Comparison of ENCODE assay signal across 12 cellular contexts in genomic region chr10:57716884-57717283, GRCh38.
DNase-seq lines count a peak whose midpoint lies in the region; ATAC-seq and TF ChIP-seq lines count a peak whose summit lies in the region.
"Had no signal": no experiment of that assay in that cellular context is flagged by ENCODE, and none has a peak within 500 bp of the region (broad histone marks: within the 10 kb centered on the region; RNA-seq: fewer than 3 reads in every experiment).

No MANE protein-coding gene starts in this region.

- WGBS in mammary epithelial cell (ENCODE audit: low coverage, missing lambda C conversion rate) = 47% methylated on average over 2 of the region's 2 CpGs
- no CpG with 5 or more reads among the region's 2 CpGs for WGBS in mesendoderm (ENCODE audit: extremely low coverage, insufficient coverage, low lambda C conversion rate)

- H3K23ac ChIP-seq in mesendoderm (ENCODE audit: low read length) = no peak overlapping the region

- H3K27ac ChIP-seq in mammary epithelial cell (ENCODE audit: insufficient read depth, low read depth, low read length) (no peak overlapping the region), mesendoderm (ENCODE audit: low read depth, low read length) (no peak overlapping the region)
- H3K27ac ChIP-seq: spleen, thoracic aorta had no signal

- no peaks in the 10 kb centered on the region for H3K36me3 Mint-ChIP-seq in Caco-2 (ENCODE audit: insufficient read depth, unreplicated experiment)

- no peak overlapping the region for H4K8ac ChIP-seq in mesendoderm (ENCODE audit: low read depth, low read length)

- H2AFZ ChIP-seq in mammary epithelial cell (ENCODE audit: low read depth, low read length) = no peak overlapping the region

- H3K9me3 ChIP-seq in Caco-2 (no peaks in the 10 kb centered on the region), mammary epithelial cell (replicated peaks; ENCODE audit: insufficient read depth, low read length) (no peaks in the 10 kb centered on the region)
- H3K9me3 ChIP-seq: thoracic aorta had no signal

- H3K79me1 ChIP-seq in mesendoderm (ENCODE audit: low read length) = no peaks in the 10 kb centered on the region

- ATAC-seq in GM19463 (IDR thresholded peaks at IDR 0.05; ENCODE audit: unreplicated experiment) = no peak

- H3K9me3 Mint-ChIP-seq in Caco-2 (ENCODE audit: unreplicated experiment) = no peaks in the 10 kb centered on the region
- H3K9me3 Mint-ChIP-seq: activated CD4-positive, alpha-beta T cell treated with anti-CD3 and anti-CD28 coated beads, Interleukin-2, amount 10 ng/mL, durations not matched to agents 7 days and 5 days had no signal

- H4K20me1 ChIP-seq in mammary epithelial cell (ENCODE audit: insufficient read depth, low read length) = no peaks in the 10 kb centered on the region

- dilution Hi-C loops in mammary epithelial cell (cut with HindIII; ENCODE audit: low sequenced_read_pairs) = no loop called here

- H2BK5ac ChIP-seq in mesendoderm (ENCODE audit: low read length) = no peak overlapping the region

- H2AK5ac ChIP-seq in mesendoderm (ENCODE audit: low read length) = no peak overlapping the region

- no peak overlapping the region for H3K9ac ChIP-seq in mammary epithelial cell (ENCODE audit: insufficient read depth, low read length)
- H3K9ac ChIP-seq in mesendoderm (ENCODE audit: low read length) = no peak overlapping the region

- H3K4me1 ChIP-seq in Caco-2 = no peaks in the 10 kb centered on the region
- H3K4me1 ChIP-seq in mammary epithelial cell (ENCODE audit: insufficient read depth, low read length) = no peaks in the 10 kb centered on the region
- H3K4me1 ChIP-seq in mesendoderm (ENCODE audit: control insufficient read depth, low read depth, low read length) = no peaks in the 10 kb centered on the region
- H3K4me1 ChIP-seq: spleen had no signal

- H3K27me3 ChIP-seq in Caco-2 (replicated peaks; ENCODE audit: control insufficient read depth, insufficient read depth, low read length) = no peaks in the 10 kb centered on the region
- no peaks in the 10 kb centered on the region for H3K27me3 ChIP-seq in mammary epithelial cell (ENCODE audit: insufficient read depth, low read length)
- no peaks in the 10 kb centered on the region for H3K27me3 ChIP-seq in mesendoderm (ENCODE audit: insufficient read depth, low read length, poor library complexity)
- H3K27me3 ChIP-seq: spleen had no signal

- intact Hi-C loops in Caco-2 (cut with micrococcal nuclease; ENCODE audit: unreplicated experiment) (loop anchor here (1.0 kb wide), 4 partner anchors 132 to 435 kb away; no protein-coding TSS in a partner anchor), mammary epithelial cell (cut with micrococcal nuclease) (loop anchor here (1.0 to 5.0 kb wide), 5 partner anchors 60 to 435 kb away; no protein-coding TSS in a partner anchor)

- no peak overlapping the region for H3K27ac Mint-ChIP-seq in Caco-2 (ENCODE audit: unreplicated experiment)
- H3K27ac Mint-ChIP-seq: activated CD4-positive, alpha-beta T cell treated with anti-CD3 and anti-CD28 coated beads, Interleukin-2, amount 10 ng/mL, durations not matched to agents 7 days and 5 days had no signal

- TF ChIP-seq CTCF in Caco-2 (IDR thresholded peaks at IDR 0.05; ENCODE audit: insufficient read depth in 1 of 2, low read depth in 1 of 2, low read length in 1 of 2, severe bottlenecking in 1 of 2, unreplicated experiment in 1 of 2) = peak; percentile 59 to 81
- peak; percentile 56 to 75 for TF ChIP-seq CTCF in mammary epithelial cell (conservative IDR thresholded peaks at IDR 0.05 in 1 of 2, IDR thresholded peaks at IDR 0.05 in 1 of 2; ENCODE audit: extremely low read depth in 1 of 2, insufficient read depth in 1 of 2, low read depth in 1 of 2, low read length in 2 of 2)

- no peak overlapping the region for H3K4ac ChIP-seq in mesendoderm (ENCODE audit: low read depth, low read length)

- H3K4me3 ChIP-seq in Caco-2 (ENCODE audit: low read depth, low read length) = no peak overlapping the region
- no peak overlapping the region for H3K4me3 ChIP-seq in mammary epithelial cell (replicated peaks in 1 of 3; ENCODE audit: insufficient read depth in 1 of 3, low read depth in 2 of 3, low read length in 3 of 3)
- H3K4me3 ChIP-seq in mesendoderm (ENCODE audit: low read length) = no peak overlapping the region
- H3K4me3 ChIP-seq: spleen, thoracic aorta had no signal

- POLR2A ChIA-PET in Caco-2 (lab: Charles Lee) = no interaction called here

- no TSS peak for BruUV-seq in Caco-2 (replicated peaks; lab: Mats Ljungman, UMichigan)
- BruUV-seq in mammary epithelial cell (replicated peaks; lab: Mats Ljungman, UMichigan) = no TSS peak

- peaks cover 7% of the 10 kb centered on the region for H3K27me3 Mint-ChIP-seq in Caco-2 (ENCODE audit: insufficient read depth, unreplicated experiment)
- H3K27me3 Mint-ChIP-seq: activated CD4-positive, alpha-beta T cell treated with anti-CD3 and anti-CD28 coated beads, Interleukin-2, amount 10 ng/mL, durations not matched to agents 7 days and 5 days; central memory CD8-positive, alpha-beta T cell had no signal

- no peaks in the 10 kb centered on the region for H3K4me1 Mint-ChIP-seq in Caco-2 (ENCODE audit: low read depth, unreplicated experiment)
- H3K4me1 Mint-ChIP-seq: activated CD4-positive, alpha-beta T cell treated with anti-CD3 and anti-CD28 coated beads, Interleukin-2, amount 10 ng/mL, durations not matched to agents 7 days and 5 days; central memory CD8-positive, alpha-beta T cell had no signal

- no peak overlapping the region for H3K18ac ChIP-seq in mesendoderm (ENCODE audit: low read length)

- CTCF ChIA-PET in Caco-2 (lab: Charles Lee) (no interaction called here), mammary epithelial cell (lab: Charles Lee; ENCODE audit: low non-redundant PET) (no interaction called here)

- no peak overlapping the region for H4K5ac ChIP-seq in mesendoderm (ENCODE audit: low read length)

- H3K36me3 ChIP-seq in Caco-2 (ENCODE audit: control insufficient read depth, insufficient read depth, low read length) (no peaks in the 10 kb centered on the region), mammary epithelial cell (ENCODE audit: insufficient read depth, low read length) (no peaks in the 10 kb centered on the region), mesendoderm (ENCODE audit: control insufficient read depth, insufficient read depth, low read length) (no peaks in the 10 kb centered on the region)
- H3K36me3 ChIP-seq: spleen, thoracic aorta had no signal

- DNase-seq in Caco-2 (peak in 1 of 2 experiments; percentile 49), LHCN-M2 (ENCODE audit: low read depth) (peak; percentile 50), mammary epithelial cell (peak; percentile 45), mesendoderm (peak; percentile 61), HuH-7.5 (ENCODE audit: low spot score) (no peak), NCI-H2107 (lab: John Stamatoyannopoulos, UW) (no peak), NCI-H1105 (lab: John Stamatoyannopoulos, UW) (no peak)
- DNase-seq: activated CD4-positive, alpha-beta T cell treated with anti-CD3 and anti-CD28 coated beads, Interleukin-2, amount 10 ng/mL, durations not matched to agents 7 days and 5 days; spleen had no signal

- in situ Hi-C loops in mammary epithelial cell (cut with MboI; ENCODE audit: low sequenced_read_pairs in 2 of 2) = loop anchor here (5.0 to 25.0 kb wide), 5 partner anchors 128 to 445 kb away; no protein-coding TSS in a partner anchor

- H3K56ac ChIP-seq in mesendoderm (ENCODE audit: low read length) = no peak overlapping the region

- no peak overlapping the region for H2BK120ac ChIP-seq in mesendoderm (ENCODE audit: low read depth, low read length)

- H3K4me2 ChIP-seq in mammary epithelial cell (ENCODE audit: insufficient read depth, low read depth, low read length) (no peak overlapping the region), mesendoderm (ENCODE audit: low read length) (no peak overlapping the region)

- H2BK15ac ChIP-seq in mesendoderm (replicated peaks; ENCODE audit: low read depth) = no peak overlapping the region

- H3K4me3 Mint-ChIP-seq in Caco-2 (ENCODE audit: unreplicated experiment) = no peak overlapping the region
- H3K4me3 Mint-ChIP-seq: activated CD4-positive, alpha-beta T cell treated with anti-CD3 and anti-CD28 coated beads, Interleukin-2, amount 10 ng/mL, durations not matched to agents 7 days and 5 days; central memory CD8-positive, alpha-beta T cell had no signal

- H3K79me2 ChIP-seq in mammary epithelial cell (ENCODE audit: insufficient read depth, low read length) (no peaks in the 10 kb centered on the region), mesendoderm (ENCODE audit: control insufficient read depth, insufficient read depth, low read length) (no peaks in the 10 kb centered on the region)

Comparison
In these comparisons a context has a peak if more than half of its experiments do, and no peak if none do; other contexts are left out.
1. DNase-seq: peak in LHCN-M2 (single experiment), mammary epithelial cell (single experiment) and mesendoderm (single experiment); none in HuH-7.5 (single experiment), NCI-H2107 (single experiment) and NCI-H1105 (single experiment).